8 cellular contexts compared by ENCODE assay signal in the genomic region with DNA sequence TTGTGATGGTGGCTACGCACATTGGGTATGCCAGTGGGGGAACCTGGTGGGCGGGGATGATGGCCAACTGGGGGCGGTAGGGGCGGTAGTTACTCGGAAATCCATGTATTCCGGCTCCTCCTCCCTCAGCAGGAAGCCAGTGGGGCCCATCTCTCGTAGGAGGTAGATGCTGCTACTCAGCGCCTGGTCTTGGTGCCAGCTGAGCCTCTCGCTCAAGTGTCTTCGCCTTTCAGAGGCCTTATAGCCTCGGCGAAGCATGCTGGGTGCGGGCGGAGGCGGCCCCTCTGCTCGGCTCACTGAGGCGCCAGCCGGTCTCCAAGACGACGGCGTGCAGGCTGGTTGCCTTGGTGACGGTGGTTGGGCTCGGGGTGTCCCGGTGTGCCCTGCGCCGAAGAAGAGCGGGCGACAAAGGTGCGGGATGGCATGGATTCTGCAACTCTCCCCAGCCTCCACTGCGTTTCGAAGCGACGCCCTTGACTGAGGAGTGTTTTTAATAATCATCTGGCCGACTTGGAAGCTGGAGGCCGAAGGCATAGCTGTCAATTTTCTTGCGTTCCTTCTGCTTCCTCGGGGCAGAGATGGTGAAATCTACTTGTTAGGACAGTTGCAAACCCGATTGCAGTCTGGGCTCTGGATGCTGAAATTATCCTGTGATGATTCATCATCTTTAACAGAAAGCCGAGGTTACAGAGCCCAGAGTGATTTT. TPM values are rescaled to one million over a fixed set of nuclear protein-coding genes. Genes with fewer than 3 reads are reported as not detected.
DNase-seq lines count a peak whose midpoint lies in the region; ATAC-seq, FAIRE-seq and TF ChIP-seq lines count a peak whose summit lies in the region.

A gene with protein sequence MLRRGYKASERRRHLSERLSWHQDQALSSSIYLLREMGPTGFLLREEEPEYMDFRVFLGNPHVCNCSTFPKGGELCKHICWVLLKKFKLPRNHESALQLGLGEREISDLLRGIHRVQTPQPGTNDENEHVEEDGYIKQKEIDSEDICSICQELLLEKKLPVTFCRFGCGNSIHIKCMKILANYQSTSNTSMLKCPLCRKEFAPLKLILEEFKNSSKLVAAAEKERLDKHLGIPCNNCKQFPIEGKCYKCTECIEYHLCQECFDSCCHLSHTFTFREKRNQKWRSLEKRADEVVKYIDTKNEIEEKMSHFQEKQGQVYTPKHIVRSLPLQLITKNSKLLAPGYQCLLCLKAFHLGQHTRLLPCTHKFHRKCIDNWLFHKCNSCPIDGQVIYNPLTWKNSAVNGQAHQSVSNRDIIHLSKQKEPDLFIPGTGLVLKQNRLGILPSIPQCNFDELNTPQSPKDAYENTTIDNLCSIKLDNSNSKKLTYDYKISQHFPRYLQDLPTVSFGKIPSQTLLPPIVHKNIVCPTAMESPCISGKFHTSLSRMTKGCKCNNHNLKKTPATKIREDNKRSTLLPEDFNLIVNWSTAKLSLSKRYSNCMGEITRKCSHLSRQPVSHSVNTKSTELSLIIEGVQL (minus strand): TSS at position 298 of the 706 bp plus-strand sequence. CDS start 40 bp downstream, at position 258.

- no peak for TF ChIP-seq RAD21 in K562 (CRISPR knock-in tag; conservative IDR thresholded peaks at IDR 0.05 in 1 of 2, IDR thresholded peaks at IDR 0.05 in 1 of 2)

- ATAC-seq in GM18909 (IDR thresholded peaks at IDR 0.05; ENCODE audit: poor library complexity, unreplicated experiment) (peak; percentile 78), HG03469 (IDR thresholded peaks at IDR 0.05; ENCODE audit: unreplicated experiment) (peak; percentile 69), K562 (peak; percentile 72)

- H3K9me3 ChIP-seq in A673 (ENCODE audit: low read depth, low read length, poor library complexity, severe bottlenecking): no peaks in the 10 kb centered on the region
- no peaks in the 10 kb centered on the region for H3K9me3 ChIP-seq in K562 (replicated peaks; ENCODE audit: control insufficient read depth, insufficient read depth, low read depth, low read length)
- H3K9me3 ChIP-seq in prostate gland: no peaks in the 10 kb centered on the region

- TF ChIP-seq POLR2A in K562 (conservative IDR thresholded peaks at IDR 0.05) (no peak), prostate gland (IDR thresholded peaks at IDR 0.05) (no peak)

- DNase-seq in A673 (ENCODE audit: low spot score) (peak; percentile 94), NOMO-1 (lab: John Stamatoyannopoulos, UW; ENCODE audit: unreplicated experiment in 2 of 2) (peak; percentile 33 to 65), K562 (ENCODE audit: extremely low read depth in 1 of 4, low spot score in 3 of 4) (peak in 1 of 4 experiments; percentile 9), iPS DF 4.7 (ENCODE audit: extremely low read depth, low spot score) (peak; percentile 72), prostate gland (ENCODE audit: low spot score) (peak; percentile 6), GM19240 (ENCODE audit: insufficient read length, low spot score) (no peak)

- in situ Hi-C loops in K562 (cut with MboI): no loop called here

- BruUV-seq in A673 (replicated peaks; lab: Mats Ljungman, UMichigan) (no TSS peak), K562 (replicated peaks; lab: Mats Ljungman, UMichigan) (no TSS peak)

- no peak for TF ChIP-seq EP300 in K562 (IDR thresholded peaks at IDR 0.05; ENCODE audit: low read length)

- H3K4me1 ChIP-seq in A673 (ENCODE audit: insufficient read depth, low read length, poor library complexity, severe bottlenecking) (peaks cover 21% of the 10 kb centered on the region), K562 (replicated peaks in 1 of 2; ENCODE audit: control insufficient read depth in 2 of 2, insufficient read depth in 2 of 2, low read length in 2 of 2) (peaks cover 0 to 6% of the 10 kb centered on the region in 2 experiments; a peak in 2 of 5 replicates), prostate gland (replicated peaks) (no peaks in the 10 kb centered on the region)

- peak within 1 kb of the TSS; percentile 51 for H3K4me2 ChIP-seq in K562 (ENCODE audit: insufficient read depth, low read length)

- peak within 1 kb of the TSS in 1 of 2 experiments; percentile 65; a peak in 1 of 4 replicates for H3K9ac ChIP-seq in K562 (ENCODE audit: insufficient read depth in 1 of 2, low read depth in 2 of 2, low read length in 2 of 2)

- H3K27me3 ChIP-seq in A673 (replicated peaks; ENCODE audit: insufficient read depth, low read depth, low read length, poor library complexity) (no peaks in the 10 kb centered on the region), K562 (ENCODE audit: control insufficient read depth in 2 of 2, insufficient read depth in 2 of 2, low read length in 2 of 2) (peaks cover 0 to 4% of the 10 kb centered on the region in 2 experiments; a peak in 1 of 5 replicates), prostate gland (replicated peaks; ENCODE audit: insufficient read depth) (no peaks in the 10 kb centered on the region)

- no peaks in the 10 kb centered on the region for H3K79me2 ChIP-seq in K562 (ENCODE audit: control insufficient read depth, insufficient read depth, low read length)

- TF ChIP-seq CTCF in A673 (conservative IDR thresholded peaks at IDR 0.05; ENCODE audit: low read depth, low read length): no peak
- no peak for TF ChIP-seq CTCF in K562 (IDR thresholded peaks at IDR 0.05 in 2 of 3, conservative IDR thresholded peaks at IDR 0.05 in 1 of 3; ENCODE audit: insufficient read depth in 2 of 3, low read depth in 1 of 3, low read length in 3 of 3)
- no peak for TF ChIP-seq CTCF in prostate gland (IDR thresholded peaks at IDR 0.05)

- POLR2A ChIA-PET in A673 (lab: Charles Lee; ENCODE audit: low non-redundant PET) (no interaction called here), K562 (lab: Yijun Ruan, JAX) (no interaction called here)

- intact Hi-C loops in A673 (cut with micrococcal nuclease; ENCODE audit: unreplicated experiment): no loop called here
- intact Hi-C loops in K562 (cut with micrococcal nuclease): no loop called here
- intact Hi-C loops in prostate gland (cut with DNase I): no loop called here

- H2AFZ ChIP-seq in K562 (ENCODE audit: low read depth, low read length): peak within 1 kb of the TSS; percentile 29; the same call in 1 of the 2 replicates

- no peak for FAIRE-seq in K562 (lab: Jason Lieb, UNC)

- no peaks in the 10 kb centered on the region for H4K20me1 ChIP-seq in K562 (replicated peaks; ENCODE audit: control insufficient read depth, insufficient read depth, low read length)

- H3K27ac ChIP-seq in A673 (ENCODE audit: low read depth, low read length, poor library complexity, severe bottlenecking): peak within 1 kb of the TSS; percentile 61
- H3K27ac ChIP-seq in K562 (ENCODE audit: extremely low read depth, low read depth, low read length): no peak within 1 kb of the TSS
- H3K27ac ChIP-seq in prostate gland: no peak within 1 kb of the TSS

- 9% methylated on average over 39 of the region's 39 CpGs for WGBS in K562 (ENCODE audit: insufficient coverage, low coverage, missing lambda C conversion rate)
- WGBS in prostate gland: 2% methylated on average over 39 of the region's 39 CpGs

- no peaks in the 10 kb centered on the region for H3K36me3 ChIP-seq in A673 (ENCODE audit: insufficient read depth, low read length, poor library complexity, severe bottlenecking)
- no peaks in the 10 kb centered on the region for H3K36me3 ChIP-seq in K562 (ENCODE audit: control insufficient read depth, insufficient read depth, low read length)
- H3K36me3 ChIP-seq in prostate gland: no peaks in the 10 kb centered on the region

- no peaks in the 10 kb centered on the region for H3K9me1 ChIP-seq in K562 (ENCODE audit: control insufficient read depth, insufficient read depth, low read length)

- peak within 1 kb of the TSS; percentile 48 for H3K4me3 ChIP-seq in A673 (ENCODE audit: low read depth, low read length, poor library complexity, severe bottlenecking)
- H3K4me3 ChIP-seq in K562: no peak within 1 kb of the TSS
- H3K4me3 ChIP-seq in prostate gland: peak within 1 kb of the TSS; percentile 8 to 10

- CTCF ChIA-PET in A673 (lab: Charles Lee) (no interaction called here), K562 (lab: Yijun Ruan, JAX; ENCODE audit: low intra/inter-chr PET ratio) (no interaction called here)

TF ChIP-seq in K562, 482 proteins besides CTCF, POLR2A, EP300 and RAD21 (continues in another document):
- TF ChIP-seq ZNF175 (CRISPR knock-in tag; IDR thresholded peaks at IDR 0.05; ENCODE audit: low read depth) (no peak), TEAD2 (tag; IDR thresholded peaks at IDR 0.05) (no peak), MYC (IDR thresholded peaks at IDR 0.05; ENCODE audit: low read depth, low read length) (no peak), MYC (CRISPR knock-in tag; IDR thresholded peaks at IDR 0.05; ENCODE audit: borderline replicate concordance, low read depth) (no peak), ZKSCAN1 (IDR thresholded peaks at IDR 0.05; ENCODE audit: low read depth, low read length) (no peak)
- TF ChIP-seq, protein P1, sequence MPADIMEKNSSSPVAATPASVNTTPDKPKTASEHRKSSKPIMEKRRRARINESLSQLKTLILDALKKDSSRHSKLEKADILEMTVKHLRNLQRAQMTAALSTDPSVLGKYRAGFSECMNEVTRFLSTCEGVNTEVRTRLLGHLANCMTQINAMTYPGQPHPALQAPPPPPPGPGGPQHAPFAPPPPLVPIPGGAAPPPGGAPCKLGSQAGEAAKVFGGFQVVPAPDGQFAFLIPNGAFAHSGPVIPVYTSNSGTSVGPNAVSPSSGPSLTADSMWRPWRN (IDR thresholded peaks at IDR 0.05; ENCODE audit: low read depth): no peak

RNA-seq across cellular contexts. Expression of the gene that starts here (rescaled TPM):
- total RNA-seq in A673 (2021): not detected in 2 replicates
- total RNA-seq in K562 (2011; cell fraction: chromatin; rRNA removed; ENCODE audit: low replicate concordance): not detected in 2 replicates
- total RNA-seq in K562 (2011; cell fraction: nucleolus; rRNA removed): not detected in 2 replicates
- not detected in 2 replicates for total RNA-seq in K562 (2011; cell fraction: nucleoplasm; rRNA removed)
- not detected in 2 replicates for total RNA-seq in K562 (2014; rRNA removed)
- not detected in 2 replicates for total RNA-seq in K562 (2014; rRNA removed; fragmentation: Illumina TruSeq; extraction: Trizol)
- not detected in 2 replicates for total RNA-seq in K562 (2015; rRNA removed; fragmentation: Illumina TruSeq; extraction: Trizol)
- total RNA-seq in K562 (2021): not detected in 2 replicates
- polyA plus RNA-seq in K562 (2011; rRNA removed): not detected in 2 replicates
- not detected in 2 replicates for polyA plus RNA-seq in K562 (2011; cell fraction: cytosol; rRNA removed)
- not detected in 2 replicates for polyA plus RNA-seq in K562 (2011; cell fraction: nucleus; rRNA removed)
- not detected in 2 replicates for polyA plus RNA-seq in K562 (2012)
- polyA plus RNA-seq in K562 (2014; fragmentation: Illumina TruSeq; extraction: Trizol): not detected in 2 replicates
- polyA plus RNA-seq in K562 (2014; fragmentation: Nextera tagmentation; extraction: Ambion mirVana): not detected
- polyA plus RNA-seq in K562 (2014; rRNA removed): not detected in 2 replicates
- polyA minus RNA-seq in K562 (2011; rRNA and poly(A)+ RNA removed): not detected in 2 replicates
- polyA minus RNA-seq in K562 (2011; cell fraction: cytosol; rRNA and poly(A)+ RNA removed): not detected in 2 replicates
- polyA minus RNA-seq in K562 (2011; cell fraction: nucleus; rRNA and poly(A)+ RNA removed): not detected in 2 replicates
- total RNA-seq in prostate gland: 1 to 10 TPM in 1 of 2 donors, not detected in 1; 2.3 TPM

Comparison
In these comparisons a context has a peak if more than half of its experiments do, and no peak if none do; other contexts are left out.
1. Peak in DNase-seq, H3K4me3 ChIP-seq and H3K27ac ChIP-seq in A673; RNA of the gene not detected or under 1 TPM.
2. Peak in ATAC-seq and H3K4me2 ChIP-seq in K562; RNA of the gene not detected or under 1 TPM.